In the genomic region with DNA sequence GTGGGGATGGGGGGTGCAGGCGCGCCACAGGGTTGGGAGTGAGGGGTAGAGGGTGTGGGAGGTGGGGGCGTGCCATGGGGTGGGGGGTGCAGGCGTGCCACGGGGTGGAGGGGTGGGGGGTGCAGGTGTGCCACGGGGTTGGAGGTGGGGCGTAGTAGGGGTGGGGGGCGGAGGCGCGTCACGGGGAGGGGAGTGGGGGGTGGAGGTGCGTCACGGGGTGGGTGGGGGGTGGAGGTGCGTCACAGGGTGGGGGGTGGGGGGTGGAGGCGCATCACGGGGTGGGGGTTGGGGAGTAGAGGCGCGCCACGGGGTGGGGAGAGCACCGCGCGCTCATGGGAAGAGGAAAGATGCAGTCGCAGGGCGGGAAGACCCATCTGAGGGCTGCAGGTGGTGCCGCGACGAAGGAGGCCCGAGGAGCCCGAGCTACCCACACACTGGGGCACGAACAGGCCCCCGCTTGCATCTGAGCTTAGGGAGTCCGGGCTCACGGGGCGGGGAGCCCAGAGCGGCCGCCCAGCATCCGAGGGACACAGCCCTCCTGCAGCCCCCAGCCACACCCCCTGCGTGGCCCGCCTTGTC, we compare ENCODE assay signal across 8 cellular contexts. TPM values are rescaled to one million over a fixed set of nuclear protein-coding genes. Genes with fewer than 3 reads are reported as not detected.
DNase-seq lines count a peak whose midpoint lies in the region; ATAC-seq and TF ChIP-seq lines count a peak whose summit lies in the region.

No MANE protein-coding gene starts in this region.

- no peak overlapping the region for H3K27ac Mint-ChIP-seq in activated naive CD4-positive, alpha-beta T cell treated with anti-CD3 and anti-CD28 coated beads for 36 hours
- H3K27ac Mint-ChIP-seq in T-helper 1 cell treated with Interleukin-12 subunit alpha and Interleukin-12 subunit beta and Interleukin-4 antibody, amounts not matched to agents 30 μg/mL and 1 μg/mL, for 36 hours: no peak overlapping the region
- peak overlapping the region; percentile 86 for H3K27ac Mint-ChIP-seq in stimulated activated naive B cell treated with anti-CD40 and anti-IgM and Interleukin-4, amounts not matched to agents 10 μg/mL and 1 μg/mL and 100 μg/mL, for 72 hours
- H3K27ac Mint-ChIP-seq in type B pancreatic cell: no peak overlapping the region

- peaks cover 0 to 6% (median 0%) of the 10 kb centered on the region in 4 donors for H3K27me3 ChIP-seq in esophagus squamous epithelium

- H3K4me3 ChIP-seq in esophagus squamous epithelium: peak overlapping the region; percentile 30 to 63 (median 47)

- H3K9me3 Mint-ChIP-seq in activated naive CD4-positive, alpha-beta T cell treated with anti-CD3 and anti-CD28 coated beads for 36 hours: no peaks in the 10 kb centered on the region
- no peaks in the 10 kb centered on the region for H3K9me3 Mint-ChIP-seq in T-helper 1 cell treated with Interleukin-12 subunit alpha and Interleukin-12 subunit beta and Interleukin-4 antibody, amounts not matched to agents 30 μg/mL and 1 μg/mL, for 36 hours
- no peaks in the 10 kb centered on the region for H3K9me3 Mint-ChIP-seq in stimulated activated naive B cell treated with anti-CD40 and anti-IgM and Interleukin-4, amounts not matched to agents 10 μg/mL and 1 μg/mL and 100 μg/mL, for 72 hours
- no peaks in the 10 kb centered on the region for H3K9me3 Mint-ChIP-seq in type B pancreatic cell

- TF ChIP-seq POLR2A in esophagus squamous epithelium (IDR thresholded peaks at IDR 0.05): no peak

- peaks cover 12% of the 10 kb centered on the region for H3K4me1 Mint-ChIP-seq in activated naive CD4-positive, alpha-beta T cell treated with anti-CD3 and anti-CD28 coated beads for 36 hours (ENCODE audit: low read depth)
- peaks cover 12% of the 10 kb centered on the region for H3K4me1 Mint-ChIP-seq in T-helper 1 cell treated with Interleukin-12 subunit alpha and Interleukin-12 subunit beta and Interleukin-4 antibody, amounts not matched to agents 30 μg/mL and 1 μg/mL, for 36 hours (ENCODE audit: low read depth)
- peaks cover 33 to 55% of the 10 kb centered on the region in 2 donors for H3K4me1 Mint-ChIP-seq in stimulated activated naive B cell treated with anti-CD40 and anti-IgM and Interleukin-4, amounts not matched to agents 10 μg/mL and 1 μg/mL and 100 μg/mL, for 72 hours
- H3K4me1 Mint-ChIP-seq in type B pancreatic cell (ENCODE audit: unreplicated experiment): peaks cover 8% of the 10 kb centered on the region

- H3K4me1 ChIP-seq in esophagus squamous epithelium: peaks cover 13 to 33% (median 14%) of the 10 kb centered on the region in 3 donors

- 0% methylated on average over 2 to 6 of the region's 39 CpGs for WGBS in esophagus squamous epithelium, 2 donors

- H3K27ac ChIP-seq in esophagus squamous epithelium: peak overlapping the region in 2 of 4 donors; percentile 9 to 38

- TF ChIP-seq CTCF in esophagus squamous epithelium (IDR thresholded peaks at IDR 0.05) (no peak), type B pancreatic cell (conservative IDR thresholded peaks at IDR 0.05) (no peak)

- no peaks in the 10 kb centered on the region for H3K36me3 Mint-ChIP-seq in activated naive CD4-positive, alpha-beta T cell treated with anti-CD3 and anti-CD28 coated beads for 36 hours (ENCODE audit: low read depth)
- H3K36me3 Mint-ChIP-seq in T-helper 1 cell treated with Interleukin-12 subunit alpha and Interleukin-12 subunit beta and Interleukin-4 antibody, amounts not matched to agents 30 μg/mL and 1 μg/mL, for 36 hours (ENCODE audit: low read depth): peaks cover 2% of the 10 kb centered on the region
- peaks cover 0 to 5% of the 10 kb centered on the region in 2 donors for H3K36me3 Mint-ChIP-seq in stimulated activated naive B cell treated with anti-CD40 and anti-IgM and Interleukin-4, amounts not matched to agents 10 μg/mL and 1 μg/mL and 100 μg/mL, for 72 hours
- peaks cover 14% of the 10 kb centered on the region for H3K36me3 Mint-ChIP-seq in type B pancreatic cell

- CTCF ChIA-PET in activated naive CD4-positive, alpha-beta T cell treated with anti-CD3 and anti-CD28 coated beads for 36 hours (lab: Charles Lee): no interaction called here

- H3K9me3 ChIP-seq in esophagus squamous epithelium: no peaks in the 10 kb centered on the region

- ATAC-seq in stimulated activated naive B cell treated with anti-CD40 and anti-IgM and Interleukin-4, amounts not matched to agents 10 μg/mL and 1 μg/mL and 100 μg/mL, for 72 hours (replicated peaks): peak; percentile 41

- intact Hi-C loops in activated naive CD4-positive, alpha-beta T cell treated with anti-CD3 and anti-CD28 coated beads for 36 hours (cut with micrococcal nuclease): loop anchor here (2.0 kb wide), 1 partner anchor 25 kb away; no protein-coding TSS in a partner anchor
- intact Hi-C loops in esophagus squamous epithelium (cut with DNase I): no loop called here

- peak overlapping the region; percentile 63 for H3K4me3 Mint-ChIP-seq in activated naive CD4-positive, alpha-beta T cell treated with anti-CD3 and anti-CD28 coated beads for 36 hours
- H3K4me3 Mint-ChIP-seq in T-helper 1 cell treated with Interleukin-12 subunit alpha and Interleukin-12 subunit beta and Interleukin-4 antibody, amounts not matched to agents 30 μg/mL and 1 μg/mL, for 36 hours: peak overlapping the region; percentile 85
- peak overlapping the region; percentile 82 to 86 for H3K4me3 Mint-ChIP-seq in stimulated activated naive B cell treated with anti-CD40 and anti-IgM and Interleukin-4, amounts not matched to agents 10 μg/mL and 1 μg/mL and 100 μg/mL, for 72 hours
- H3K4me3 Mint-ChIP-seq in type B pancreatic cell: no peak overlapping the region

- peak; percentile 48 for DNase-seq in activated naive CD4-positive, alpha-beta T cell treated with anti-CD3 and anti-CD28 coated beads for 36 hours
- no peak for DNase-seq in activated naive CD4-positive, alpha-beta T cell treated with Interleukin-2 at 50 U/mL for 16 hours
- DNase-seq in esophagus squamous epithelium (lab: John Stamatoyannopoulos, UW): no peak
- no peak for DNase-seq in stimulated activated naive B cell treated with anti-CD40 and anti-IgM and Interleukin-4, amounts not matched to agents 10 μg/mL and 1 μg/mL and 100 μg/mL, for 72 hours
- no peak for DNase-seq in LoVo (ENCODE audit: low spot score)
- DNase-seq in type B pancreatic cell (ENCODE audit: extremely low spot score, unreplicated experiment): no peak
- DNase-seq in islet precursor cell: no peak

- H3K36me3 ChIP-seq in esophagus squamous epithelium: peaks cover 0 to 68% (median 5%) of the 10 kb centered on the region in 3 donors

- H3K27me3 Mint-ChIP-seq in activated naive CD4-positive, alpha-beta T cell treated with anti-CD3 and anti-CD28 coated beads for 36 hours (ENCODE audit: low read depth): no peaks in the 10 kb centered on the region
- peaks cover 3% of the 10 kb centered on the region for H3K27me3 Mint-ChIP-seq in T-helper 1 cell treated with Interleukin-12 subunit alpha and Interleukin-12 subunit beta and Interleukin-4 antibody, amounts not matched to agents 30 μg/mL and 1 μg/mL, for 36 hours (ENCODE audit: low read depth)
- H3K27me3 Mint-ChIP-seq in stimulated activated naive B cell treated with anti-CD40 and anti-IgM and Interleukin-4, amounts not matched to agents 10 μg/mL and 1 μg/mL and 100 μg/mL, for 72 hours: peaks cover 0 to 3% of the 10 kb centered on the region in 2 donors
- peaks cover 22% of the 10 kb centered on the region for H3K27me3 Mint-ChIP-seq in type B pancreatic cell

RNA-seq across cellular contexts. Expression of a gene that starts 37.5 kb away (rescaled TPM):
- under 1 TPM; 0.35 to 0.60 TPM for total RNA-seq in activated naive CD4-positive, alpha-beta T cell treated with anti-CD3 and anti-CD28 coated beads for 36 hours
- total RNA-seq in esophagus squamous epithelium (10 to 100 TPM in 1 of 4 donors, 1 to 10 TPM in 3; 3.3 to 13.9 (median 4.8) TPM), type B pancreatic cell (ENCODE audit: low replicate concordance) (9.7 and 140 TPM in 2 replicates)
